Comparison of ENCODE assay signal across 17 cellular contexts in genomic region chr12:49880756-49881390, GRCh38. TPM values are rescaled to one million over a fixed set of nuclear protein-coding genes. Genes with fewer than 3 reads are reported as not detected.
"Had no signal": no experiment of that assay in that cellular context is flagged by ENCODE, and none has a peak within 500 bp of the region (broad histone marks: within the 10 kb centered on the region; RNA-seq: fewer than 3 reads in every experiment).

No MANE protein-coding gene starts in this region.

- H3K4me3 Mint-ChIP-seq: naive thymus-derived CD4-positive, alpha-beta T cell; stimulated activated naive CD8-positive, alpha-beta T cell treated with anti-CD3 and anti-CD28 coated beads, Interleukin-15, Interleukin-2, amounts not matched to agents 100 ng/mL and 50 ng/mL, for 24 hours had no signal

- H3K27ac Mint-ChIP-seq: activated T-helper 2 cell treated with anti-CD3 and anti-CD28 coated beads, Interferon-gamma antibody, Interleukin-2, Interleukin-4, amounts not matched to agents 10 μg/mL and 5 μg/mL and 100 μg/mL, durations not matched to agents 14 hours and 24 hours and 36 hours; stimulated activated naive CD8-positive, alpha-beta T cell treated with anti-CD3 and anti-CD28 coated beads, Interleukin-15, Interleukin-2, amounts not matched to agents 100 ng/mL and 50 ng/mL, for 24 hours had no signal

- H3K27me3 Mint-ChIP-seq: stimulated activated naive CD8-positive, alpha-beta T cell treated with anti-CD3 and anti-CD28 coated beads, Interleukin-15, Interleukin-2, amounts not matched to agents 100 ng/mL and 50 ng/mL, for 24 hours had no signal

- ATAC-seq: body of pancreas; naive thymus-derived CD4-positive, alpha-beta T cell; SK-N-SH treated with all-trans-retinoic acid at 6 μM for 48 hours had no signal

- H3K36me3 ChIP-seq: heart right ventricle, neutrophil, thoracic aorta had no signal

- H3K27ac ChIP-seq: body of pancreas, heart right ventricle, neutrophil, skin epidermis, thoracic aorta had no signal

- H3K4me3 ChIP-seq: body of pancreas, heart right ventricle, skin epidermis, thoracic aorta had no signal

- H3K27me3 ChIP-seq: body of pancreas had no signal

- DNase-seq: activated CD4-positive, alpha-beta T cell treated with anti-CD3 and anti-CD28 coated beads, Interleukin-2, amount 50 U/mL, for 48 hours; activated naive CD4-positive, alpha-beta T cell treated with anti-CD3 and anti-CD28 coated beads, Interleukin-2, amount 50 U/mL, for 16 hours; body of pancreas; central memory CD4-positive, alpha-beta T cell; cortex of kidney; effector memory CD4-positive, alpha-beta T cell; heart right ventricle; mammary epithelial cell; naive thymus-derived CD4-positive, alpha-beta T cell; retina had no signal

- H3K4me1 ChIP-seq: body of pancreas, heart right ventricle had no signal

- H3K9me3 ChIP-seq: body of pancreas, heart right ventricle, neutrophil, thoracic aorta had no signal

RNA-seq across cellular contexts. Expression of gene FAIM2, which starts 22.8 kb away (rescaled TPM):
- total RNA-seq: mammary epithelial cell, mononuclear cell had no signal
- polyA plus RNA-seq: mammary epithelial cell; naive thymus-derived CD4-positive, alpha-beta T cell had no signal
